Comparison of ENCODE assay signal across 14 cellular contexts in genomic region chr10:62858364-62858763, GRCh38. TPM values are rescaled to one million over a fixed set of nuclear protein-coding genes. Genes with fewer than 3 reads are reported as not detected.
DNase-seq lines count a peak whose midpoint lies in the region; ATAC-seq, FAIRE-seq and TF ChIP-seq lines count a peak whose summit lies in the region.
"Had no signal": no experiment of that assay in that cellular context is flagged by ENCODE, and none has a peak within 500 bp of the region (broad histone marks: within the 10 kb centered on the region; RNA-seq: fewer than 3 reads in every experiment).

No MANE protein-coding gene starts in this region.

- H2AK5ac ChIP-seq in H9 (ENCODE audit: insufficient read length, low read length) = no peak overlapping the region

- TF ChIP-seq RAD21 in GM12878 (IDR thresholded peaks at IDR 0.05; ENCODE audit: insufficient read depth, low read depth, low read length) = no peak

- H3K4me3 Mint-ChIP-seq in H9 = no peak overlapping the region
- no peak overlapping the region for H3K4me3 Mint-ChIP-seq in stimulated activated memory B cell treated with anti-CD40 and anti-IgM and Interleukin-4, amounts not matched to agents 10 μg/mL and 1 μg/mL and 100 μg/mL, for 72 hours
- H3K4me3 Mint-ChIP-seq: activated CD4-positive, alpha-beta memory T cell treated with anti-CD3 and anti-CD28 coated beads, Interleukin-2, amount 10 ng/mL, durations not matched to agents 7 days and 5 days; CD14-positive monocyte had no signal

- no peak for ATAC-seq in GM12878
- ATAC-seq in left ventricle myocardium superior = peak; percentile 63
- ATAC-seq in stimulated activated memory B cell treated with anti-CD40 and anti-IgM and Interleukin-4, amounts not matched to agents 10 μg/mL and 1 μg/mL and 100 μg/mL, for 72 hours = no peak

- H3K9me3 ChIP-seq in H9 (ENCODE audit: control insufficient read depth, low read depth, low read length) (no peaks in the 10 kb centered on the region), GM12878 (replicated peaks; ENCODE audit: control insufficient read depth, insufficient read depth, low read length) (no peaks in the 10 kb centered on the region), small intestine (ENCODE audit: control insufficient read depth, low read depth) (no peaks in the 10 kb centered on the region)
- H3K9me3 ChIP-seq: SJCRH30, thoracic aorta had no signal

- H3K27ac Mint-ChIP-seq in H9 = no peak overlapping the region; a peak in 1 of 7 replicates
- peak overlapping the region; percentile 35 for H3K27ac Mint-ChIP-seq in stimulated activated memory B cell treated with anti-CD40 and anti-IgM and Interleukin-4, amounts not matched to agents 10 μg/mL and 1 μg/mL and 100 μg/mL, for 72 hours
- H3K27ac Mint-ChIP-seq: activated CD4-positive, alpha-beta memory T cell treated with anti-CD3 and anti-CD28 coated beads, Interleukin-2, amount 10 ng/mL, durations not matched to agents 7 days and 5 days; CD14-positive monocyte; progenitor cell of endocrine pancreas had no signal

- no peak overlapping the region for H3K18ac ChIP-seq in H9 (ENCODE audit: insufficient read length, low read depth, low read length)

- H3K56ac ChIP-seq in H9 (ENCODE audit: insufficient read length, low read depth, low read length) = no peak overlapping the region

- H3K4me1 ChIP-seq in H9 (ENCODE audit: insufficient read depth, low read length) (no peaks in the 10 kb centered on the region; the same call in 1 of the 2 replicates), GM12878 (ENCODE audit: control insufficient read depth, insufficient read depth, low read length) (peaks cover 18% of the 10 kb centered on the region), small intestine (ENCODE audit: control insufficient read depth in 2 of 2, insufficient read depth in 1 of 2, low read depth in 1 of 2, low read length in 1 of 2) (peaks cover 0 to 2% of the 10 kb centered on the region in 2 donors)
- H3K4me1 ChIP-seq: SJCRH30 had no signal

- intact Hi-C loops in GM12878 (cut with micrococcal nuclease; ENCODE audit: unreplicated experiment) (loop anchor here (10.0 kb wide), 1 partner anchor 296 kb away; no protein-coding TSS in a partner anchor), left ventricle myocardium superior (cut with micrococcal nuclease) (no loop called here)

- SMC1A ChIA-PET in GM12878 (lab: Charles Lee; ENCODE audit: uncharacterized antibody, unreplicated experiment) = interaction anchor here (1.3 to 1.5 kb wide), 2 partner anchors 10 to 27 kb away, joined by 3 to 5 read pairs; no protein-coding TSS in a partner anchor

- H2BK120ac ChIP-seq in H9 (ENCODE audit: low read depth, low read length, poor library complexity, severe bottlenecking) = no peak overlapping the region

- BruUV-seq in GM12878 (replicated peaks; lab: Mats Ljungman, UMichigan) = no TSS peak

- no peak overlapping the region for H2BK20ac ChIP-seq in H9 (ENCODE audit: low read depth, low read length, poor library complexity, severe bottlenecking)

- H2AFZ ChIP-seq in H9 (ENCODE audit: low read length) = no peak overlapping the region
- no peak overlapping the region for H2AFZ ChIP-seq in GM12878 (ENCODE audit: control insufficient read depth, low read depth, low read length)

- WGBS in H9 (ENCODE audit: extremely low coverage, insufficient read length, low lambda C conversion rate) = no CpG with 5 or more reads among the region's 6 CpGs
- 85% methylated on average over 6 of the region's 6 CpGs for WGBS in GM12878 (ENCODE audit: insufficient coverage, insufficient replicate concordance, low lambda C conversion rate, missing lambda C conversion rate)
- WGBS in small intestine, 3 donors = 57 to 62% (median 60%) methylated on average over 6 of the region's 6 CpGs

- no peak overlapping the region for H3K4me2 ChIP-seq in H9 (ENCODE audit: insufficient read depth, insufficient read length, low read length)
- no peak overlapping the region for H3K4me2 ChIP-seq in GM12878 (ENCODE audit: control insufficient read depth, insufficient read depth)

- no peak overlapping the region for H3K23ac ChIP-seq in H9 (ENCODE audit: insufficient read length, low read depth, low read length)

- H3K27me3 Mint-ChIP-seq in H9 (ENCODE audit: low read depth) = no peaks in the 10 kb centered on the region
- no peaks in the 10 kb centered on the region for H3K27me3 Mint-ChIP-seq in stimulated activated memory B cell treated with anti-CD40 and anti-IgM and Interleukin-4, amounts not matched to agents 10 μg/mL and 1 μg/mL and 100 μg/mL, for 72 hours

- no peak overlapping the region for H2BK15ac ChIP-seq in H9 (ENCODE audit: low read depth, low read length)

- FAIRE-seq in GM12878 (lab: Jason Lieb, UNC) (no peak), small intestine (lab: Jason Lieb, UNC) (no peak)
- FAIRE-seq: keratinocyte had no signal

- H3K79me1 ChIP-seq in H9 (ENCODE audit: insufficient read depth, low read depth, low read length, poor library complexity, severe bottlenecking) = no peaks in the 10 kb centered on the region

- no peaks in the 10 kb centered on the region for H3K23me2 ChIP-seq in H9 (ENCODE audit: insufficient read length, low read depth, low read length, poor library complexity, severe bottlenecking)

- CTCF ChIA-PET in GM12878 (lab: Yijun Ruan, JAX) = interaction anchor here (1.1 kb wide), 1 partner anchor 264 kb away, joined by 3 read pairs; no protein-coding TSS in a partner anchor

- peak; percentile 46 for DNase-seq in H9
- no peak for DNase-seq in GM12878 (ENCODE audit: low read depth, low spot score)
- peak; percentile 46 for DNase-seq in left ventricle myocardium superior
- DNase-seq in SKM-1 treated with dmso at 0.1 percent for 144 hours (lab: John Stamatoyannopoulos, UW; ENCODE audit: unreplicated experiment) = no peak
- DNase-seq in NCI-H345 treated with DMSO at 0.1 percent for 48 hours (lab: John Stamatoyannopoulos, UW; ENCODE audit: unreplicated experiment) = no peak
- DNase-seq in small intestine = no peak
- DNase-seq in activated CD4-positive, CD25-positive, alpha-beta regulatory T cell treated with anti-CD3 and anti-CD28 coated beads, Interleukin-2, amount 50 U/mL, for 72 hours = no peak
- DNase-seq: activated CD4-positive, alpha-beta memory T cell treated with anti-CD3 and anti-CD28 coated beads, Interleukin-2, amount 10 ng/mL, durations not matched to agents 7 days and 5 days had no signal

- no peak overlapping the region for H2BK5ac ChIP-seq in H9 (ENCODE audit: insufficient read length, low read length)

- H3K27ac ChIP-seq in H9 (ENCODE audit: insufficient read length, low read depth, low read length) (no peak overlapping the region), GM12878 (ENCODE audit: control insufficient read depth, insufficient read depth) (no peak overlapping the region), small intestine (ENCODE audit: low read depth in 1 of 2, low read length in 1 of 2) (no peak overlapping the region)
- H3K27ac ChIP-seq: SJCRH30, thoracic aorta had no signal

- H4K91ac ChIP-seq in H9 (ENCODE audit: insufficient read length, low read depth, low read length) = no peak overlapping the region

- no peaks in the 10 kb centered on the region for H4K20me1 ChIP-seq in H9 (ENCODE audit: control insufficient read depth, insufficient read depth, insufficient read length)
- H4K20me1 ChIP-seq in GM12878 (ENCODE audit: control insufficient read depth, insufficient read depth) = no peaks in the 10 kb centered on the region

- RAD21 ChIA-PET in GM12878 (lab: Charles Lee; ENCODE audit: unreplicated experiment) = no interaction called here

- no peaks in the 10 kb centered on the region for H3K36me3 ChIP-seq in GM12878 (ENCODE audit: control insufficient read depth in 2 of 2, insufficient read depth in 2 of 2, low read length in 1 of 2)
- H3K36me3 ChIP-seq in small intestine (ENCODE audit: control insufficient read depth in 2 of 2, insufficient read depth in 2 of 2, low read length in 2 of 2) = no peaks in the 10 kb centered on the region
- H3K36me3 ChIP-seq: SJCRH30, thoracic aorta had no signal

- H4K5ac ChIP-seq in H9 (ENCODE audit: insufficient read length, low read depth, low read length) = no peak overlapping the region

- no peak overlapping the region for H3T11ph ChIP-seq in H9 (ENCODE audit: low read length)

- no peak overlapping the region for H2BK12ac ChIP-seq in H9 (ENCODE audit: insufficient read length, low read depth, low read length)

- peaks cover 5 to 6% of the 10 kb centered on the region in 2 experiments; a peak in 2 of 4 replicates for H3K4me1 Mint-ChIP-seq in H9
- H3K4me1 Mint-ChIP-seq in stimulated activated memory B cell treated with anti-CD40 and anti-IgM and Interleukin-4, amounts not matched to agents 10 μg/mL and 1 μg/mL and 100 μg/mL, for 72 hours = peaks cover 27% of the 10 kb centered on the region

- no peak for TF ChIP-seq EP300 in GM12878 (IDR thresholded peaks at IDR 0.05; ENCODE audit: borderline replicate concordance in 1 of 2, control insufficient read depth in 1 of 2, low read depth in 2 of 2, low read length in 2 of 2)

- H3K4me3 ChIP-seq in GM12878 = no peak overlapping the region
- H3K4me3 ChIP-seq in small intestine (ENCODE audit: low read depth in 1 of 2, low read length in 2 of 2) = no peak overlapping the region
- H3K4me3 ChIP-seq: SJCRH30, thoracic aorta had no signal

- H3K79me2 ChIP-seq in H9 (ENCODE audit: insufficient read depth, low read length) = no peaks in the 10 kb centered on the region
- H3K79me2 ChIP-seq in GM12878 (ENCODE audit: control insufficient read depth, insufficient read depth, low read length) = no peaks in the 10 kb centered on the region

- no peaks in the 10 kb centered on the region for H3K9me3 Mint-ChIP-seq in H9
- H3K9me3 Mint-ChIP-seq in stimulated activated memory B cell treated with anti-CD40 and anti-IgM and Interleukin-4, amounts not matched to agents 10 μg/mL and 1 μg/mL and 100 μg/mL, for 72 hours = peaks cover 4% of the 10 kb centered on the region
- H3K9me3 Mint-ChIP-seq: activated CD4-positive, alpha-beta memory T cell treated with anti-CD3 and anti-CD28 coated beads, Interleukin-2, amount 10 ng/mL, durations not matched to agents 7 days and 5 days had no signal

- no peak for TF ChIP-seq POLR2A in GM12878 (IDR thresholded peaks at IDR 0.05; ENCODE audit: low read depth, low read length)

- POLR2A ChIA-PET in GM12878 (lab: Charles Lee) = no interaction called here

- H3K4ac ChIP-seq in H9 (ENCODE audit: low read depth, low read length) = no peak overlapping the region

- H3K27me3 ChIP-seq in H9 (ENCODE audit: insufficient read depth, low read length) (no peaks in the 10 kb centered on the region), GM12878 (replicated peaks in 1 of 2; ENCODE audit: control insufficient read depth in 2 of 2, insufficient read depth in 2 of 2, low read length in 1 of 2) (no peaks in the 10 kb centered on the region), small intestine (ENCODE audit: control insufficient read depth in 2 of 2, insufficient read depth in 2 of 2, low read length in 2 of 2) (no peaks in the 10 kb centered on the region)
- H3K27me3 ChIP-seq: SJCRH30 had no signal

- H3K9ac ChIP-seq in H9 (ENCODE audit: extremely low read depth, insufficient read length, low read length) = no peak overlapping the region
- no peak overlapping the region for H3K9ac ChIP-seq in GM12878 (ENCODE audit: control insufficient read depth, insufficient read depth, low read length)

- in situ Hi-C loops in GM12878 (cut with MboI) = no loop called here

- TF ChIP-seq CTCF in H9 (conservative IDR thresholded peaks at IDR 0.05) (no peak), GM12878 (IDR thresholded peaks at IDR 0.05 in 2 of 3, conservative IDR thresholded peaks at IDR 0.05 in 1 of 3; ENCODE audit: control insufficient read depth in 2 of 3, extremely low read depth in 1 of 3, insufficient read depth in 1 of 3, low read depth in 3 of 3, low read length in 3 of 3) (no peak)

- no peaks in the 10 kb centered on the region for H3K36me3 Mint-ChIP-seq in H9 (ENCODE audit: insufficient read depth in 1 of 3, low read depth in 3 of 3)
- H3K36me3 Mint-ChIP-seq in stimulated activated memory B cell treated with anti-CD40 and anti-IgM and Interleukin-4, amounts not matched to agents 10 μg/mL and 1 μg/mL and 100 μg/mL, for 72 hours = no peaks in the 10 kb centered on the region

- no peak overlapping the region for H4K8ac ChIP-seq in H9 (replicated peaks; ENCODE audit: insufficient read length, low read depth, low read length)

- no peak overlapping the region for H3K14ac ChIP-seq in H9 (ENCODE audit: insufficient read depth, low read length)

RNA-seq across cellular contexts. Expression of gene EGR2, which starts 42.2 kb away (rescaled TPM):
- total RNA-seq in H9 (2021) = 2.6 and 3.0 TPM in 2 replicates
- total RNA-seq in GM12878 (2013; cell fraction: nucleolus; rRNA removed) = 31.7 and 33.2 TPM in 2 replicates
- total RNA-seq in GM12878 (2014; rRNA removed) = 18.7 and 19.1 TPM in 2 replicates
- 13.0 and 14.1 TPM in 2 replicates for total RNA-seq in GM12878 (2014; rRNA removed; fragmentation: Illumina TruSeq; extraction: Trizol)
- total RNA-seq in GM12878 (2021) = 24.8 and 28.2 TPM in 2 replicates
- 12.2 TPM for polyA plus RNA-seq in GM12878 (2011; ENCODE audit: low read depth)
- polyA plus RNA-seq in GM12878 (2011; rRNA removed) = 40.7 and 56.5 TPM in 2 replicates
- 37.2 and 51.3 TPM in 2 replicates for polyA plus RNA-seq in GM12878 (2011; cell fraction: cytosol; rRNA removed)
- polyA plus RNA-seq in GM12878 (2011; cell fraction: nucleus; rRNA removed) = 116 and 124 TPM in 2 replicates
- polyA plus RNA-seq in GM12878 (2012) = 17.3 and 34.3 TPM in 2 replicates
- 20.0 and 21.9 TPM in 2 replicates for polyA plus RNA-seq in GM12878 (2014; fragmentation: Illumina TruSeq; extraction: Trizol)
- 10 to 100 TPM in 1 of 2 experiments, 1 to 10 TPM in 1; 8.3 to 14.0 TPM for polyA plus RNA-seq in GM12878 (2014; fragmentation: Nextera tagmentation; extraction: Ambion mirVana)
- 18.2 and 20.1 TPM in 2 replicates for polyA plus RNA-seq in GM12878 (2014; rRNA removed)
- 10 to 100 TPM in 1 of 2 experiments, 1 to 10 TPM in 1; 8.9 to 10.8 TPM for polyA plus RNA-seq in GM12878 (2016; fragmentation: Nextera tagmentation; extraction: Ambion mirVana)
- 43.7 and 55.2 TPM in 2 replicates for polyA minus RNA-seq in GM12878 (2011; rRNA and poly(A)+ RNA removed)
- polyA minus RNA-seq in GM12878 (2011; cell fraction: cytosol; rRNA and poly(A)+ RNA removed) = 22.2 and 26.2 TPM in 2 replicates
- 71.8 and 81.0 TPM in 2 replicates for polyA minus RNA-seq in GM12878 (2011; cell fraction: nucleus; rRNA and poly(A)+ RNA removed)
- 0.55 TPM for total RNA-seq in left ventricle myocardium superior
- polyA plus RNA-seq in small intestine = 1 to 10 TPM in 1 of 3 donors, under 1 TPM in 2; 0.45 to 5.4 (median 0.54) TPM

RNA-seq across cellular contexts. Expression of gene ADO, which starts 53.8 kb away (rescaled TPM):
- total RNA-seq in H9 (2021) (30.5 and 31.6 TPM in 2 replicates), GM12878 (2014; rRNA removed) (31.4 and 33.0 TPM in 2 replicates), GM12878 (2014; rRNA removed; fragmentation: Illumina TruSeq; extraction: Trizol) (17.4 and 17.5 TPM in 2 replicates), GM12878 (2021) (24.8 and 26.7 TPM in 2 replicates), left ventricle myocardium superior (16.7 TPM)
- total RNA-seq in GM12878 (2013; cell fraction: nucleolus; rRNA removed) = 35.5 and 35.8 TPM in 2 replicates
- 5.2 TPM for polyA plus RNA-seq in GM12878 (2011; ENCODE audit: low read depth)
- polyA plus RNA-seq in GM12878 (2011; rRNA removed) (44.6 and 64.0 TPM in 2 replicates), GM12878 (2014; fragmentation: Illumina TruSeq; extraction: Trizol) (20.9 and 22.8 TPM in 2 replicates), GM12878 (2014; fragmentation: Nextera tagmentation; extraction: Ambion mirVana) (1 to 10 TPM; 4.3 to 8.5 TPM), GM12878 (2014; rRNA removed) (19.5 and 20.0 TPM in 2 replicates), GM12878 (2016; fragmentation: Nextera tagmentation; extraction: Ambion mirVana) (1 to 10 TPM; 4.3 to 4.4 TPM), small intestine (1 to 10 TPM; 7.4 to 9.5 (median 8.1) TPM)
- polyA plus RNA-seq in GM12878 (2011; cell fraction: cytosol; rRNA removed) = 21.9 and 23.4 TPM in 2 replicates
- polyA plus RNA-seq in GM12878 (2011; cell fraction: nucleus; rRNA removed) = 30.1 and 30.3 TPM in 2 replicates
- 12.1 and 16.7 TPM in 2 replicates for polyA plus RNA-seq in GM12878 (2012)
- polyA minus RNA-seq in GM12878 (2011; rRNA and poly(A)+ RNA removed) = 30.6 and 31.3 TPM in 2 replicates
- polyA minus RNA-seq in GM12878 (2011; cell fraction: cytosol; rRNA and poly(A)+ RNA removed) = 20.1 and 22.1 TPM in 2 replicates
- 27.2 and 37.9 TPM in 2 replicates for polyA minus RNA-seq in GM12878 (2011; cell fraction: nucleus; rRNA and poly(A)+ RNA removed)

Comparison
In these comparisons a context has a peak if more than half of its experiments do, and no peak if none do; other contexts are left out.
1. DNase-seq: peak in H9 (single experiment) and left ventricle myocardium superior (single experiment); none in GM12878 (single experiment), SKM-1 treated with dmso at 0.1 percent for 144 hours (single experiment), NCI-H345 treated with DMSO at 0.1 percent for 48 hours (single experiment), small intestine (single experiment) and activated CD4-positive, CD25-positive, alpha-beta regulatory T cell treated with anti-CD3 and anti-CD28 coated beads, Interleukin-2, amount 50 U/mL, for 72 hours (single experiment).